ENCODE assay signal across 8 cellular contexts in genomic region chr20:63739129-63740069, GRCh38. TPM values are rescaled to one million over a fixed set of nuclear protein-coding genes. Genes with fewer than 3 reads are reported as not detected.
A peak's percentile ranks its signal among the peaks of the same experiment; 100 is the strongest.
DNase-seq lines count a peak whose midpoint lies in the region; ATAC-seq and TF ChIP-seq lines count a peak whose summit lies in the region.

Gene SLC2A4RG (plus strand): TSS chr20:63739776. CDS start chr20:63739913, 137 bp downstream.

- no peak for TF ChIP-seq CTCF in AG09319 (IDR thresholded peaks at IDR 0.05; ENCODE audit: low read depth, low read length)
- no peak for TF ChIP-seq CTCF in OCI-LY3 (IDR thresholded peaks at IDR 0.05; ENCODE audit: low read depth, low read length)
- TF ChIP-seq CTCF in esophagus muscularis mucosa (IDR thresholded peaks at IDR 0.05) = no peak
- TF ChIP-seq CTCF in mucosa of descending colon (IDR thresholded peaks at IDR 0.05) = no peak
- no peak for TF ChIP-seq CTCF in subcutaneous adipose tissue (IDR thresholded peaks at IDR 0.05; ENCODE audit: low read depth)

- peak within 1 kb of the TSS; percentile 91 for H3K4me2 ChIP-seq in OCI-LY3 (ENCODE audit: low read length)

- DNase-seq in AG09319 (ENCODE audit: extremely low read depth, low read depth) (peak; percentile 48), esophagus muscularis mucosa (ENCODE audit: extremely low spot score) (no peak), mucosa of descending colon (peak; percentile 82 to 90 (median 87))
- peak; percentile 72 to 84 for DNase-seq in activated T-cell treated with anti-CD3 and anti-CD28 coated beads, Interleukin-2, amount 50 U/mL, for 72 hours

- no peaks in the 10 kb centered on the region for H4K20me1 ChIP-seq in OCI-LY3 (ENCODE audit: insufficient read depth, low read length)

- no peaks in the 10 kb centered on the region for H3K27me3 Mint-ChIP-seq in activated T-cell treated with anti-CD3 and anti-CD28 coated beads, Interleukin-2, amount 50 U/mL, for 72 hours (ENCODE audit: low read depth)

- H3K36me3 ChIP-seq in OCI-LY3 (replicated peaks; ENCODE audit: low read depth, low read length) (peaks cover 17% of the 10 kb centered on the region), esophagus muscularis mucosa (peaks cover 24 to 52% (median 46%) of the 10 kb centered on the region in 4 donors), mucosa of descending colon (ENCODE audit: low read depth) (peaks cover 3% of the 10 kb centered on the region)

- H3K27ac Mint-ChIP-seq in activated T-cell treated with anti-CD3 and anti-CD28 coated beads, Interleukin-2, amount 50 U/mL, for 72 hours = no peak within 1 kb of the TSS

- H3K36me3 Mint-ChIP-seq in activated T-cell treated with anti-CD3 and anti-CD28 coated beads, Interleukin-2, amount 50 U/mL, for 72 hours (ENCODE audit: insufficient read depth in 2 of 2) = peaks cover 0 to 1% of the 10 kb centered on the region in 2 donors

- peak within 1 kb of the TSS; percentile 76 for H3K9ac ChIP-seq in OCI-LY3 (ENCODE audit: low read length)

- TF ChIP-seq POLR2A in GM18526 (IDR thresholded peaks at IDR 0.05; ENCODE audit: extremely low read depth, insufficient read length) = peak; percentile 30
- TF ChIP-seq POLR2A in esophagus muscularis mucosa (IDR thresholded peaks at IDR 0.05; ENCODE audit: low read depth) = no peak

- no peak for TF ChIP-seq EP300 in esophagus muscularis mucosa (IDR thresholded peaks at IDR 0.05)

- peak within 1 kb of the TSS; percentile 29 to 60 for H3K4me3 Mint-ChIP-seq in activated T-cell treated with anti-CD3 and anti-CD28 coated beads, Interleukin-2, amount 50 U/mL, for 72 hours

- intact Hi-C loops in esophagus muscularis mucosa (cut with DNase I) = no loop called here
- intact Hi-C loops in mucosa of descending colon (cut with DNase I, micrococcal nuclease) = no loop called here

- peak within 1 kb of the TSS; percentile 89 for H3K4me3 ChIP-seq in OCI-LY3 (ENCODE audit: low read length)
- H3K4me3 ChIP-seq in esophagus muscularis mucosa = peak within 1 kb of the TSS; percentile 74 to 87 (median 78)
- H3K4me3 ChIP-seq in mucosa of descending colon = peak within 1 kb of the TSS; percentile 11

- 0% methylated on average over 6 of the region's 136 CpGs for WGBS in esophagus muscularis mucosa

- H3K79me2 ChIP-seq in OCI-LY3 (ENCODE audit: low read length) = no peaks in the 10 kb centered on the region

- H3K27me3 ChIP-seq in OCI-LY3 (ENCODE audit: low read depth, low read length) (no peaks in the 10 kb centered on the region), esophagus muscularis mucosa (no peaks in the 10 kb centered on the region)

- H3K9me3 ChIP-seq in OCI-LY3 (ENCODE audit: insufficient read depth, low read length) (no peaks in the 10 kb centered on the region), esophagus muscularis mucosa (no peaks in the 10 kb centered on the region), mucosa of descending colon (no peaks in the 10 kb centered on the region)

- H2AFZ ChIP-seq in OCI-LY3 (ENCODE audit: low read depth, low read length) = no peak within 1 kb of the TSS

- peaks cover 36% of the 10 kb centered on the region for H3K4me1 ChIP-seq in OCI-LY3 (ENCODE audit: low read length)
- H3K4me1 ChIP-seq in esophagus muscularis mucosa = peaks cover 39 to 64% (median 53%) of the 10 kb centered on the region in 4 donors
- H3K4me1 ChIP-seq in mucosa of descending colon (ENCODE audit: low read depth) = peaks cover 43% of the 10 kb centered on the region

- H3K27ac ChIP-seq in OCI-LY3 (ENCODE audit: low read length) (peak within 1 kb of the TSS; percentile 45), esophagus muscularis mucosa (replicated peaks in 1 of 4) (peak within 1 kb of the TSS; percentile 89 to 99 (median 96))

- ATAC-seq in HG03354 (IDR thresholded peaks at IDR 0.05; ENCODE audit: poor library complexity, severe bottlenecking, unreplicated experiment) (peak; percentile 38), mucosa of descending colon (peak; percentile 73)
- ATAC-seq in activated T-cell treated with anti-CD3 and anti-CD28 coated beads, Interleukin-2, amount 50 U/mL, for 72 hours (replicated peaks in 1 of 2) = peak; percentile 68 to 70

- no peaks in the 10 kb centered on the region for H3K9me3 Mint-ChIP-seq in activated T-cell treated with anti-CD3 and anti-CD28 coated beads, Interleukin-2, amount 50 U/mL, for 72 hours

- H3K4me1 Mint-ChIP-seq in activated T-cell treated with anti-CD3 and anti-CD28 coated beads, Interleukin-2, amount 50 U/mL, for 72 hours (ENCODE audit: low read depth) = peaks cover 16% of the 10 kb centered on the region

RNA-seq across cellular contexts. Expression of gene SLC2A4RG, which starts in this region (rescaled TPM):
- total RNA-seq in activated T-cell treated with anti-CD3 and anti-CD28 coated beads, Interleukin-2, amount 50 U/mL, for 72 hours = 10 to 100 TPM; 43.5 to 47.0 TPM
- total RNA-seq in esophagus muscularis mucosa (10 to 100 TPM; 41.4 to 67.1 (median 52.7) TPM), mucosa of descending colon (10 to 100 TPM; 44.9 to 65.0 (median 50.6) TPM), subcutaneous adipose tissue (100 to 1,000 TPM in 1 of 4 donors, 10 to 100 TPM in 2, 1 to 10 TPM in 1; 8.6 to 126 (median 28.9) TPM)

Comparison
In these comparisons a context has a peak if more than half of its experiments do, and no peak if none do; other contexts are left out.
1. H3K4me3 ChIP-seq: peak in every context shown above with its lines; median percentile 89 in OCI-LY3; 78 in esophagus muscularis mucosa; 11 in mucosa of descending colon.